In the genomic region with DNA sequence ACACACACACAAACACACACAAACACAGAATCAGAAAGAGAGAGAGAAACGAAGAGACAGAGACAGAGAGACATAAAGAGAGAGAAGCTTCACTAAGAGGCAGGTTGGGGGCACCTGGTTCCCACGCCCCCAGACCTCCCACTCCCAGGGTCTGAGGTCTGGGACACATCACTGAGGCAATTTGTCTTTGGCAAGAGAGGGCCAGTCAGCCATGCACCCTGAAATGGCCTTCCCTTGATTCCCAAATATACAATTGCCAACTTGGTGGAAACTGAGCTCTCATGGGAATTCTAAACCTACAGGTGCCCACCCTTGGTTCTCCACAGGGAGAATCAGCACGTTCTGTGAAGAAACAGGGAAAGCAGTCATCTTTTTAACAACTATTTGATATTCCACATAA, we compare ENCODE assay signal across 15 cellular contexts.
DNase-seq lines count a peak whose midpoint lies in the region; ATAC-seq and TF ChIP-seq lines count a peak whose summit lies in the region.
"Had no signal": no experiment of that assay in that cellular context is flagged by ENCODE, and none has a peak within 500 bp of the region (broad histone marks: within the 10 kb centered on the region; RNA-seq: fewer than 3 reads in every experiment).

No MANE protein-coding gene starts in this region.

- no peaks in the 10 kb centered on the region for H3K27me3 Mint-ChIP-seq in mesothelial cell of epicardium (ENCODE audit: low read depth)

- ATAC-seq in left cardiac atrium (no peak), HG02938 (IDR thresholded peaks at IDR 0.05; ENCODE audit: unreplicated experiment) (no peak)
- ATAC-seq: K562 had no signal

- H3K4me3 Mint-ChIP-seq in mesothelial cell of epicardium = no peak overlapping the region

- H3K9me3 ChIP-seq in right atrium auricular region = no peaks in the 10 kb centered on the region
- no peaks in the 10 kb centered on the region for H3K9me3 ChIP-seq in spleen

- H3K4me1 Mint-ChIP-seq in mesothelial cell of epicardium = peaks cover 17% of the 10 kb centered on the region

- no peaks in the 10 kb centered on the region for H3K36me3 Mint-ChIP-seq in mesothelial cell of epicardium

- H3K27ac ChIP-seq in right atrium auricular region (peak overlapping the region; percentile 38 to 58), spleen (peak overlapping the region; percentile 13 to 82 (median 74))

- H3K4me1 ChIP-seq in right atrium auricular region (peaks cover 0 to 70% of the 10 kb centered on the region in 2 donors), spleen (peaks cover 4 to 68% (median 31%) of the 10 kb centered on the region in 6 donors)

- DNase-seq in right atrium auricular region (ENCODE audit: low spot score) (no peak), left cardiac atrium (no peak), mesothelial cell of epicardium (ENCODE audit: low spot score in 2 of 2, unreplicated experiment in 2 of 2) (no peak), spleen (no peak), DMS153 (lab: John Stamatoyannopoulos, UW) (no peak), NCI-H345 (lab: John Stamatoyannopoulos, UW) (no peak), NCI-H146 (lab: John Stamatoyannopoulos, UW) (no peak)
- DNase-seq: C1 segment of cervical spinal cord, EL, H7, NCI-H1436 treated with DMSO at 0.1 percent for 48 hours, NCI-H2081 treated with DMSO at 0.1 percent for 48 hours, NCI-H526 treated with DMSO at 0.1 percent for 48 hours had no signal

- TF ChIP-seq CTCF in right atrium auricular region (IDR thresholded peaks at IDR 0.05) (no peak), mesothelial cell of epicardium (IDR thresholded peaks at IDR 0.05; ENCODE audit: unreplicated experiment) (no peak), spleen (IDR thresholded peaks at IDR 0.05 in 8 of 11, conservative IDR thresholded peaks at IDR 0.05 in 3 of 11) (no peak)

- H3K27me3 ChIP-seq in right atrium auricular region (no peaks in the 10 kb centered on the region), spleen (replicated peaks in 1 of 7) (peaks cover 0 to 19% (median 0%) of the 10 kb centered on the region in 7 donors)

- peak overlapping the region; percentile 53 for H3K27ac Mint-ChIP-seq in mesothelial cell of epicardium

- no peak for TF ChIP-seq POLR2A in spleen (IDR thresholded peaks at IDR 0.05)

- H3K4me3 ChIP-seq in right atrium auricular region (no peak overlapping the region), spleen (no peak overlapping the region)
- H3K4me3 ChIP-seq: K562 had no signal

- intact Hi-C loops in left cardiac atrium (cut with DNase I) = loop anchor here in 1 of 2 donors (5.0 to 10.0 kb wide), 2 partner anchors 80 to 207 kb away; a partner anchor contains a TSS
- intact Hi-C loops in spleen (cut with DNase I; ENCODE audit: low total_unique reads) = loop anchor here (10.0 kb wide), 1 partner anchor 187 kb away; no protein-coding TSS in a partner anchor

- no peaks in the 10 kb centered on the region for H3K9me3 Mint-ChIP-seq in mesothelial cell of epicardium

- 58 to 87% (median 80%) methylated on average over 3 of the region's 3 CpGs for WGBS in spleen, 5 donors

- H3K36me3 ChIP-seq in right atrium auricular region (peaks cover 12% of the 10 kb centered on the region), spleen (no peaks in the 10 kb centered on the region)
